ENCODE assay signal across 22 cellular contexts in the genomic region with DNA sequence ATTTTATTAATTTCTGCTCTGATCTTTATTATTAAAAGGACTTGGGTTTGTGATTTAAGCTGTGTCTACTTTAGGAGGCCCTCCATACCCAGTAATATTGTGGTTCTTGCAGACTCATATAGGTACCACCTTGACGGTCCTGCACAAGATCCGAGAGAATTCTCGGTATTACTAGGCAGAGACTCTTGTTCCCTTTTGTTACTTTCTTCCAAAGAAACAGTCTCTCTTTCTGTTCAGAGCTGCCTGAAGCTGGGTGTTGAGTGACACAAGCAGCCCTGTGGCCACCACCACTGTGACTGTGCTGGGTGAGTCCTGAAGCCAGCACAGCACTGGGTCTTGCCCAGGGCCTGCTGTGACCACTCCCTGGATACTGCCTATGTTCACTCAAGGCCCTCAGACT.
A peak's percentile ranks its signal among the peaks of the same experiment; 100 is the strongest.
DNase-seq lines count a peak whose midpoint lies in the region; ATAC-seq lines count a peak whose summit lies in the region.
"Had no signal": no experiment of that assay in that cellular context is flagged by ENCODE, and none has a peak within 500 bp of the region (broad histone marks: within the 10 kb centered on the region; RNA-seq: fewer than 3 reads in every experiment).

No MANE protein-coding gene starts in this region.

- intact Hi-C loops in activated T-helper 2 cell treated with anti-CD3 and anti-CD28 coated beads, Interferon-gamma antibody, Interleukin-2, Interleukin-4, amounts not matched to agents 10 μg/mL and 5 μg/mL and 100 μg/mL, durations not matched to agents 14 hours and 24 hours and 36 hours (cut with micrococcal nuclease) = no loop called here

- no peaks in the 10 kb centered on the region for H3K4me1 Mint-ChIP-seq in activated T-helper 2 cell treated with anti-CD3 and anti-CD28 coated beads, Interferon-gamma antibody, Interleukin-2, Interleukin-4, amounts not matched to agents 10 μg/mL and 5 μg/mL and 100 μg/mL, durations not matched to agents 14 hours and 24 hours and 36 hours (ENCODE audit: low read depth)
- H3K4me1 Mint-ChIP-seq: activated CD4-positive, alpha-beta T cell treated with anti-CD3 and anti-CD28 coated beads, Interleukin-2, amount 10 ng/mL, durations not matched to agents 7 days and 5 days; activated naive CD8-positive, alpha-beta T cell treated with anti-CD3 and anti-CD28 coated beads, Interleukin-2, amount 10 ng/mL, durations not matched to agents 7 days and 5 days had no signal

- peaks cover 44% of the 10 kb centered on the region for H3K9me3 Mint-ChIP-seq in activated T-helper 2 cell treated with anti-CD3 and anti-CD28 coated beads, Interferon-gamma antibody, Interleukin-2, Interleukin-4, amounts not matched to agents 10 μg/mL and 5 μg/mL and 100 μg/mL, durations not matched to agents 14 hours and 24 hours and 36 hours
- H3K9me3 Mint-ChIP-seq: activated CD4-positive, alpha-beta T cell treated with anti-CD3 and anti-CD28 coated beads, Interleukin-2, amount 10 ng/mL, durations not matched to agents 7 days and 5 days had no signal

- ATAC-seq in GM18858 (IDR thresholded peaks at IDR 0.05; ENCODE audit: unreplicated experiment) (peak; percentile 89), GM21360 (IDR thresholded peaks at IDR 0.05; ENCODE audit: unreplicated experiment) (peak; percentile 99), HG02973 (IDR thresholded peaks at IDR 0.05; ENCODE audit: unreplicated experiment) (peak; percentile 76), HG03521 (IDR thresholded peaks at IDR 0.05; ENCODE audit: unreplicated experiment) (peak; percentile 82), HG03139 (IDR thresholded peaks at IDR 0.05; ENCODE audit: unreplicated experiment) (no peak)
- ATAC-seq: foreskin keratinocyte had no signal

- no peaks in the 10 kb centered on the region for H3K27me3 Mint-ChIP-seq in activated T-helper 2 cell treated with anti-CD3 and anti-CD28 coated beads, Interferon-gamma antibody, Interleukin-2, Interleukin-4, amounts not matched to agents 10 μg/mL and 5 μg/mL and 100 μg/mL, durations not matched to agents 14 hours and 24 hours and 36 hours (ENCODE audit: low read depth)
- H3K27me3 Mint-ChIP-seq: activated CD4-positive, alpha-beta T cell treated with anti-CD3 and anti-CD28 coated beads, Interleukin-2, amount 10 ng/mL, durations not matched to agents 7 days and 5 days; activated naive CD8-positive, alpha-beta T cell treated with anti-CD3 and anti-CD28 coated beads, Interleukin-2, amount 10 ng/mL, durations not matched to agents 7 days and 5 days had no signal

- H3K36me3 Mint-ChIP-seq in activated T-helper 2 cell treated with anti-CD3 and anti-CD28 coated beads, Interferon-gamma antibody, Interleukin-2, Interleukin-4, amounts not matched to agents 10 μg/mL and 5 μg/mL and 100 μg/mL, durations not matched to agents 14 hours and 24 hours and 36 hours (ENCODE audit: low read depth) = no peaks in the 10 kb centered on the region
- H3K36me3 Mint-ChIP-seq: activated naive CD8-positive, alpha-beta T cell treated with anti-CD3 and anti-CD28 coated beads, Interleukin-2, amount 10 ng/mL, durations not matched to agents 7 days and 5 days had no signal

- no peak for DNase-seq in superior temporal gyrus (ENCODE audit: extremely low spot score)
- no peak for DNase-seq in activated T-helper 2 cell treated with anti-CD3 and anti-CD28 coated beads, Interferon-gamma antibody, Interleukin-2, Interleukin-4, amounts not matched to agents 10 μg/mL and 5 μg/mL and 100 μg/mL, durations not matched to agents 14 hours and 24 hours and 36 hours (ENCODE audit: low spot score)
- DNase-seq in NCI-H2227 treated with DMSO at 0.1 percent for 48 hours (lab: John Stamatoyannopoulos, UW) = no peak
- DNase-seq: activated CD4-positive, alpha-beta T cell treated with anti-CD3 and anti-CD28 coated beads, Interleukin-2, amount 10 ng/mL, durations not matched to agents 7 days and 5 days; activated naive CD8-positive, alpha-beta T cell treated with anti-CD3 and anti-CD28 coated beads, Interleukin-2, amount 10 ng/mL, durations not matched to agents 7 days and 5 days; cerebellar nuclear complex; DMS153; erythroblast; foreskin keratinocyte; GDM1; hippocampal formation; lower lobe of right lung; MG63; NCI-H1694 treated with DMSO at 0.1 percent for 48 hours; NCI-H345; stimulated activated naive CD4-positive, alpha-beta T cell; T-helper 1 cell had no signal

- H3K4me3 Mint-ChIP-seq in activated T-helper 2 cell treated with anti-CD3 and anti-CD28 coated beads, Interferon-gamma antibody, Interleukin-2, Interleukin-4, amounts not matched to agents 10 μg/mL and 5 μg/mL and 100 μg/mL, durations not matched to agents 14 hours and 24 hours and 36 hours (ENCODE audit: low read depth) = no peak overlapping the region
- H3K4me3 Mint-ChIP-seq: activated CD4-positive, alpha-beta T cell treated with anti-CD3 and anti-CD28 coated beads, Interleukin-2, amount 10 ng/mL, durations not matched to agents 7 days and 5 days; activated naive CD8-positive, alpha-beta T cell treated with anti-CD3 and anti-CD28 coated beads, Interleukin-2, amount 10 ng/mL, durations not matched to agents 7 days and 5 days had no signal

- H3K27ac Mint-ChIP-seq in activated T-helper 2 cell treated with anti-CD3 and anti-CD28 coated beads, Interferon-gamma antibody, Interleukin-2, Interleukin-4, amounts not matched to agents 10 μg/mL and 5 μg/mL and 100 μg/mL, durations not matched to agents 14 hours and 24 hours and 36 hours = no peak overlapping the region
- H3K27ac Mint-ChIP-seq: activated CD4-positive, alpha-beta T cell treated with anti-CD3 and anti-CD28 coated beads, Interleukin-2, amount 10 ng/mL, durations not matched to agents 7 days and 5 days; activated naive CD8-positive, alpha-beta T cell treated with anti-CD3 and anti-CD28 coated beads, Interleukin-2, amount 10 ng/mL, durations not matched to agents 7 days and 5 days had no signal
